ENCODE assay signal across 20 cellular contexts in the genomic region with DNA sequence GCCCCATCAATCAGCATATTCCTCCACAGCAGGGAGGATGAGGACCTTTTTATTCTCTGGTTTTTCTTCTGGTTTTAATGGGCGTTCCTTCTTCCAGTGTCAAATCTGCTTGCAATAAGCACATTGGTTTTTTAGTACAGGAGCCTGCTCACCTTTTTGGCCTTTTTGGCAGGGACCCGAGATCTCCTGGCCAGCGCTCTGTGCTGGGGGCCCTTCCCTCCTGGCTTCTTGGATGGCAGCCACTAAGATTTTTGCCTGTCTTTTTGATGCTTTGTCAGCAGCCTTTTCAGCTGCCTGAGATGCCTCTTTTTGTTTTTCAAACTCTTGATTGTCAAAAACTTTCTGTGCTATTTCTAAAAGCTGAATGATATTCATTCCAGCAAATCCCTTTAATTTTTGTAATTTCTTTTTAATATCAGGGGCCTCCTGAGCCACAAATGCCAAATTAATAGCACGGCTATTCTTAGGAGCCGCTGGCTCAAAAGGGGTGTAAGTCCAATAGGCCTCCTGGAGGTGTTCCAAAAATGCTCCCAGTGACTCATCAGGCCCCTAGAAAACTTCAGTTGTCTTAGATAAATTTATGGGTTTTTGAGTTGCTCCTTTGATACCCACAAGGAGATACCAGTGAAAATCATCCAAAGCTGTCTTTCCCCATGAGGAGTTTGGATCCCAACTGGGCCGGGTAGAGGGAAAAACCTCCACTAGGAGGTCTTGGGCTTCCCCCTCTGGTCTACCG.
A peak's percentile ranks its signal among the peaks of the same experiment; 100 is the strongest.
DNase-seq lines count a peak whose midpoint lies in the region; ATAC-seq and TF ChIP-seq lines count a peak whose summit lies in the region.
"Had no signal": no experiment of that assay in that cellular context is flagged by ENCODE, and none has a peak within 500 bp of the region (broad histone marks: within the 10 kb centered on the region; RNA-seq: fewer than 3 reads in every experiment).

No MANE protein-coding gene starts in this region.

- H3K27me3 ChIP-seq in GM23338 (ENCODE audit: insufficient read depth) = no peaks in the 10 kb centered on the region
- no peaks in the 10 kb centered on the region for H3K27me3 ChIP-seq in thyroid gland

- H3K79me2 ChIP-seq in GM23338 (replicated peaks; ENCODE audit: insufficient read depth) = no peaks in the 10 kb centered on the region

- H3K4me1 Mint-ChIP-seq in GM23338 = peaks cover 15% of the 10 kb centered on the region
- H3K4me1 Mint-ChIP-seq in mesothelial cell of epicardium = peaks cover 48% of the 10 kb centered on the region
- H3K4me1 Mint-ChIP-seq in stimulated activated naive CD8-positive, alpha-beta T cell treated with anti-CD3 and anti-CD28 coated beads, Interleukin-15, amount 100 ng/mL, for 72 hours = no peaks in the 10 kb centered on the region
- H3K4me1 Mint-ChIP-seq: CD4-positive, CD25-positive, alpha-beta regulatory T cell; IgD-negative memory B cell had no signal

- DNase-seq in GM23338 (ENCODE audit: low spot score) = no peak
- DNase-seq in OCI-M1 (lab: John Stamatoyannopoulos, UW) = peak; percentile 15
- no peak for DNase-seq in mesothelial cell of epicardium (ENCODE audit: low spot score in 2 of 2, unreplicated experiment in 2 of 2)
- peak; percentile 51 to 53 for DNase-seq in thyroid gland
- DNase-seq in AG08396 (ENCODE audit: low spot score) = no peak
- DNase-seq in NCI-H1417 (lab: John Stamatoyannopoulos, UW) = no peak
- no peak for DNase-seq in stimulated activated naive CD8-positive, alpha-beta T cell treated with anti-CD3 and anti-CD28 coated beads, Interleukin-15, amount 100 ng/mL, for 72 hours
- DNase-seq: CD4-positive, CD25-positive, alpha-beta regulatory T cell; COR-L47; DMS 273 treated with DMSO at 0.1 percent for 48 hours; DMS79 treated with DMSO at 0.1 percent for 48 hours; GOT3; HCEC 1CT; Karpas-422; NCI-H1694 treated with DMSO at 0.1 percent for 48 hours; NCI-H446; NCI-H526 treated with DMSO at 0.1 percent for 48 hours had no signal

- H3K9me2 ChIP-seq in GM23338 (ENCODE audit: insufficient read depth) = no peaks in the 10 kb centered on the region

- H3K27ac ChIP-seq in GM23338 (ENCODE audit: low read depth) (no peak overlapping the region), thyroid gland (no peak overlapping the region)

- H3K27ac Mint-ChIP-seq in GM23338 (no peak overlapping the region), mesothelial cell of epicardium (peak overlapping the region; percentile 74)
- no peak overlapping the region for H3K27ac Mint-ChIP-seq in stimulated activated naive CD8-positive, alpha-beta T cell treated with anti-CD3 and anti-CD28 coated beads, Interleukin-15, amount 100 ng/mL, for 72 hours
- H3K27ac Mint-ChIP-seq: IgD-negative memory B cell had no signal

- TF ChIP-seq CTCF in GM23338 (conservative IDR thresholded peaks at IDR 0.05; ENCODE audit: low read depth in 2 of 2) = no peak
- TF ChIP-seq CTCF in mesothelial cell of epicardium (IDR thresholded peaks at IDR 0.05; ENCODE audit: unreplicated experiment) = no peak
- no peak for TF ChIP-seq CTCF in thyroid gland (IDR thresholded peaks at IDR 0.05)

- no peaks in the 10 kb centered on the region for H3K9me3 ChIP-seq in thyroid gland

- H3K36me3 ChIP-seq in GM23338 (ENCODE audit: insufficient read depth) (no peaks in the 10 kb centered on the region), thyroid gland (no peaks in the 10 kb centered on the region)

- H3K9me3 Mint-ChIP-seq in GM23338 (peaks cover 16% of the 10 kb centered on the region), mesothelial cell of epicardium (peaks cover 25% of the 10 kb centered on the region)
- no peaks in the 10 kb centered on the region for H3K9me3 Mint-ChIP-seq in stimulated activated naive CD8-positive, alpha-beta T cell treated with anti-CD3 and anti-CD28 coated beads, Interleukin-15, amount 100 ng/mL, for 72 hours
- H3K9me3 Mint-ChIP-seq: IgD-negative memory B cell had no signal

- ATAC-seq in GM23338 = no peak
- ATAC-seq in stimulated activated naive CD8-positive, alpha-beta T cell treated with anti-CD3 and anti-CD28 coated beads, Interleukin-15, amount 100 ng/mL, for 72 hours = no peak
- ATAC-seq: GM12878, Panc1 had no signal

- H3K4me1 ChIP-seq in GM23338 (ENCODE audit: insufficient read depth) (peaks cover 14% of the 10 kb centered on the region), thyroid gland (peaks cover 0 to 12% of the 10 kb centered on the region in 2 donors)

- H3K36me3 Mint-ChIP-seq in GM23338 (ENCODE audit: low read depth) (peaks cover 2% of the 10 kb centered on the region), mesothelial cell of epicardium (no peaks in the 10 kb centered on the region)
- H3K36me3 Mint-ChIP-seq: CD4-positive, CD25-positive, alpha-beta regulatory T cell; IgD-negative memory B cell had no signal

- peak overlapping the region; percentile 74; the same call in 1 of the 2 replicates for H2AFZ ChIP-seq in GM23338

- no peak overlapping the region for H3K4me3 ChIP-seq in GM23338
- H3K4me3 ChIP-seq in thyroid gland (replicated peaks in 1 of 3) = no peak overlapping the region
- H3K4me3 ChIP-seq: GM12878 had no signal

- H3F3A ChIP-seq in GM23338 (replicated peaks; ENCODE audit: low read depth) = no peaks in the 10 kb centered on the region

- H3K27me3 Mint-ChIP-seq in GM23338 (ENCODE audit: insufficient read depth, low read depth, poor library complexity) (peaks cover 3% of the 10 kb centered on the region), mesothelial cell of epicardium (ENCODE audit: low read depth) (no peaks in the 10 kb centered on the region)
- H3K27me3 Mint-ChIP-seq in stimulated activated naive CD8-positive, alpha-beta T cell treated with anti-CD3 and anti-CD28 coated beads, Interleukin-15, amount 100 ng/mL, for 72 hours = no peaks in the 10 kb centered on the region
- H3K27me3 Mint-ChIP-seq: CD4-positive, CD25-positive, alpha-beta regulatory T cell had no signal

- H3K4me3 Mint-ChIP-seq in GM23338 (no peak overlapping the region; the same call in 2 of the 3 replicates), mesothelial cell of epicardium (peak overlapping the region; percentile 54)
- no peak overlapping the region for H3K4me3 Mint-ChIP-seq in stimulated activated naive CD8-positive, alpha-beta T cell treated with anti-CD3 and anti-CD28 coated beads, Interleukin-15, amount 100 ng/mL, for 72 hours
- H3K4me3 Mint-ChIP-seq: CD4-positive, CD25-positive, alpha-beta regulatory T cell had no signal

- no peak for TF ChIP-seq POLR2A in thyroid gland (IDR thresholded peaks at IDR 0.05)

- no peaks in the 10 kb centered on the region for H4K20me1 ChIP-seq in GM23338 (replicated peaks; ENCODE audit: insufficient read depth)

- intact Hi-C loops in thyroid gland (cut with DNase I) = no loop called here

- peak overlapping the region; percentile 38; the same call in 1 of the 2 replicates for H3K4me2 ChIP-seq in GM23338

- WGBS in thyroid gland, 2 donors = 58 to 72% methylated on average over 7 of the region's 7 CpGs

TF ChIP-seq in GM23338, 12 proteins besides CTCF, POLR2A, EP300 and RAD21 (continues in another document):
- TF ChIP-seq ETS1 (IDR thresholded peaks at IDR 0.05) (no peak), EZH2phosphoT487 (IDR thresholded peaks at IDR 0.05; ENCODE audit: unreplicated experiment) (no peak), EZH2 (IDR thresholded peaks at IDR 0.05; ENCODE audit: low read depth, unreplicated experiment) (no peak), JUNB (IDR thresholded peaks at IDR 0.05; ENCODE audit: unreplicated experiment) (no peak), ZNF114 (CRISPR knock-in tag; IDR thresholded peaks at IDR 0.05) (no peak)

Comparison
In these comparisons a context has a peak if more than half of its experiments do, and no peak if none do; other contexts are left out.
1. DNase-seq: peak in OCI-M1 (single experiment) and thyroid gland (2 of 2); none in GM23338 (single experiment), mesothelial cell of epicardium (0 of 2), AG08396 (single experiment), NCI-H1417 (0 of 3) and stimulated activated naive CD8-positive, alpha-beta T cell treated with anti-CD3 and anti-CD28 coated beads, Interleukin-15, amount 100 ng/mL, for 72 hours (0 of 2).